Comparison of ENCODE assay signal across 17 cellular contexts in the genomic region with DNA sequence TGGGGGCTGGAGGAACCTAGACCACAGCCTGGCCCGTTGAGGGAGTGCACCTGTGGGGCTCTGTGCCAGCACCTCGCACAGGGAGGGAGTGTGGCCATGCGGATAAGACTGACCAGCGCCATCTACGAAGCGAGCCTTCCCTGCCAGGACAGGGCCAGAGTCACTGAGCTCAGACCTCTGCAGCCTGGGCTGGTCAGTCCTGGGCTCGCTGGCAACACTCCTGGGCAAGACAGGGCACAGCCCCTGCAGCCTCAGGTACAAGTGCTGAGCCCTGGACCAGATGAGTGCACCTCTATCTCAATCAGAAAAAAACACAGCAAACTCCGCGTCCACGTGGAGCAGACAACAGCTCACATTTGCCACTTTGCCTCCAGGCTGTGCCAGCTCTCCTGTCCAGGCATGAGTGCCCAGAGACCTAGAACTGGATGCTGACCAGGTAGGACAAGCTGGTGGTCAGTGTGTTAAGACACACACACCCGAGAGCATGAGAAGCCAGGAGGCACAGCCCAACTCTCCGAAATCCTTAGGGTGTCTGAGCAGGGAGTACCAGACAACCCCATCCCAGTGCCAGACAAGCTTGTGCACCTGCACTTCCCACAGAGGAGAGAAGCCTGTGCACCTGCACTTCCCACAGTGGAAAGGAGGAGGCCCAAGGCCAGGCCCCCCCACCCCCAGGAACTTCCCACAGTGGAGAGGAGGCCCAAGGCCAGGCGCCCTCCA. TPM values are rescaled to one million over a fixed set of nuclear protein-coding genes. Genes with fewer than 3 reads are reported as not detected.
DNase-seq lines count a peak whose midpoint lies in the region; ATAC-seq, FAIRE-seq and TF ChIP-seq lines count a peak whose summit lies in the region.
"Had no signal": no experiment of that assay in that cellular context is flagged by ENCODE, and none has a peak within 500 bp of the region (broad histone marks: within the 10 kb centered on the region; RNA-seq: fewer than 3 reads in every experiment).

No MANE protein-coding gene starts in this region.

- in situ Hi-C loops in K562 (cut with MboI) (no loop called here), G401 (cut with HindIII; ENCODE audit: low sequenced_read_pairs) (no loop called here)

- no peaks in the 10 kb centered on the region for H3K9me1 ChIP-seq in K562 (ENCODE audit: control insufficient read depth, insufficient read depth, low read length)

- no peak overlapping the region for H3K4me3 Mint-ChIP-seq in MCF 10A (ENCODE audit: unreplicated experiment)
- H3K4me3 Mint-ChIP-seq: nephron progenitor cell had no signal

- no peak for FAIRE-seq in K562 (lab: Jason Lieb, UNC)
- FAIRE-seq: endothelial cell of umbilical vein, frontal cortex had no signal

- H3K27me3 ChIP-seq in breast epithelium (no peaks in the 10 kb centered on the region), HCT116 (ENCODE audit: insufficient read depth, low read length) (no peaks in the 10 kb centered on the region), K562 (ENCODE audit: control insufficient read depth in 2 of 2, insufficient read depth in 2 of 2, low read length in 2 of 2) (no peaks in the 10 kb centered on the region), suprapubic skin (no peaks in the 10 kb centered on the region)

- H3K27me3 Mint-ChIP-seq in MCF 10A (ENCODE audit: insufficient read depth, unreplicated experiment) = no peaks in the 10 kb centered on the region

- peaks cover 33% of the 10 kb centered on the region for H3K79me2 ChIP-seq in HCT116 (ENCODE audit: insufficient read depth, low read length)
- peaks cover 30% of the 10 kb centered on the region for H3K79me2 ChIP-seq in K562 (ENCODE audit: control insufficient read depth, insufficient read depth, low read length)

- no peak for TF ChIP-seq CTCF in MCF 10A (IDR thresholded peaks at IDR 0.05; ENCODE audit: unreplicated experiment)
- TF ChIP-seq CTCF in breast epithelium (IDR thresholded peaks at IDR 0.05) = no peak
- TF ChIP-seq CTCF in HCT116 (IDR thresholded peaks at IDR 0.05 in 2 of 3, conservative IDR thresholded peaks at IDR 0.05 in 1 of 3; ENCODE audit: borderline replicate concordance in 1 of 3, insufficient read depth in 1 of 3, low read depth in 2 of 3, low read length in 2 of 3) = no peak
- TF ChIP-seq CTCF in K562 (IDR thresholded peaks at IDR 0.05 in 2 of 3, conservative IDR thresholded peaks at IDR 0.05 in 1 of 3; ENCODE audit: insufficient read depth in 2 of 3, low read depth in 1 of 3, low read length in 3 of 3) = no peak
- TF ChIP-seq CTCF in suprapubic skin (IDR thresholded peaks at IDR 0.05) = no peak

- H3K9ac ChIP-seq in HCT116 (ENCODE audit: low read length) (no peak overlapping the region), K562 (ENCODE audit: insufficient read depth in 1 of 2, low read depth in 2 of 2, low read length in 2 of 2) (peak overlapping the region in 1 of 2 experiments; percentile 36; a peak in 1 of 4 replicates)

- no peaks in the 10 kb centered on the region for H4K20me1 ChIP-seq in HCT116 (ENCODE audit: insufficient read depth)
- peaks cover 16% of the 10 kb centered on the region for H4K20me1 ChIP-seq in K562 (replicated peaks; ENCODE audit: control insufficient read depth, insufficient read depth, low read length)

- CTCF ChIA-PET in MCF 10A (lab: Yijun Ruan, JAX) (interaction anchor here (0.6 to 1.1 kb wide), 3 partner anchors 19 to 519 kb away, joined by 3 read pairs; no protein-coding TSS in a partner anchor), HCT116 (lab: Charles Lee) (no interaction called here), K562 (lab: Yijun Ruan, JAX; ENCODE audit: low intra/inter-chr PET ratio) (no interaction called here)

- BruUV-seq in MCF 10A (replicated peaks; lab: Mats Ljungman, UMichigan) (no TSS peak), HCT116 (replicated peaks; lab: Mats Ljungman, UMichigan) (no TSS peak), K562 (replicated peaks; lab: Mats Ljungman, UMichigan) (no TSS peak)

- no peak for TF ChIP-seq RAD21 in HCT116 (IDR thresholded peaks at IDR 0.05; ENCODE audit: low read depth)
- no peak for TF ChIP-seq RAD21 in K562 (CRISPR knock-in tag; conservative IDR thresholded peaks at IDR 0.05 in 1 of 2, IDR thresholded peaks at IDR 0.05 in 1 of 2)

- RAD21 ChIA-PET in HCT116 (lab: Charles Lee; ENCODE audit: low non-redundant PET in 1 of 2, low total read pairs in 2 of 2, uncharacterized antibody in 2 of 2, unreplicated experiment in 2 of 2) = interaction anchor here in 1 of 2 experiments (0.6 kb wide), 1 partner anchor 164 kb away, joined by 9 read pairs; no protein-coding TSS in a partner anchor

- peaks cover 13 to 14% of the 10 kb centered on the region in 2 donors for H3K4me1 ChIP-seq in breast epithelium
- peaks cover 27 to 61% of the 10 kb centered on the region in 2 experiments for H3K4me1 ChIP-seq in HCT116 (ENCODE audit: control insufficient read depth in 1 of 2, insufficient read depth in 2 of 2, low read length in 2 of 2)
- H3K4me1 ChIP-seq in K562 (replicated peaks in 1 of 2; ENCODE audit: control insufficient read depth in 2 of 2, insufficient read depth in 2 of 2, low read length in 2 of 2) = peaks cover 15 to 81% of the 10 kb centered on the region in 2 experiments
- peaks cover 34% of the 10 kb centered on the region for H3K4me1 ChIP-seq in suprapubic skin

- no peak overlapping the region for H3K4me3 ChIP-seq in breast epithelium
- no peak overlapping the region for H3K4me3 ChIP-seq in HCT116 (replicated peaks in 1 of 2; ENCODE audit: low read depth in 1 of 2, low read length in 2 of 2)
- no peak overlapping the region for H3K4me3 ChIP-seq in K562
- H3K4me3 ChIP-seq in suprapubic skin = no peak overlapping the region

- POLR2A ChIA-PET in MCF 10A (lab: Yijun Ruan, JAX) (interaction anchor here (0.5 to 2.0 kb wide), 6 partner anchors 19 to 162 kb away, joined by 3 to 13 read pairs (median 4); partner anchors contain the start of genes RTEL1 and TPD52L2), HCT116 (lab: Charles Lee) (interaction anchor here (0.8 kb wide), 1 partner anchor 76 kb away, joined by 3 read pairs; the partner anchor contains the start of gene GMEB2), K562 (lab: Yijun Ruan, JAX) (interaction anchor here (0.7 to 0.8 kb wide), 2 partner anchors 78 to 167 kb away, joined by 3 read pairs; no protein-coding TSS in a partner anchor)

- DNase-seq in MCF 10A (ENCODE audit: unreplicated experiment) (no peak), breast epithelium (ENCODE audit: low spot score in 2 of 2) (no peak), HCT116 (ENCODE audit: low read depth, low spot score) (no peak), K562 (ENCODE audit: extremely low read depth in 1 of 4, low spot score in 3 of 4) (peak in 2 of 4 experiments; percentile 3 to 8), suprapubic skin (ENCODE audit: low spot score in 2 of 2) (peak; percentile 59 to 71), SKM-1 (lab: John Stamatoyannopoulos, UW; ENCODE audit: unreplicated experiment) (no peak), G401 (ENCODE audit: low spot score) (no peak)
- DNase-seq: DMS 273 treated with DMSO at 0.1 percent for 48 hours; mesenchymal stem cell; NCI-H1694; NCI-H345; nephron progenitor cell; stimulated activated CD4-positive, alpha-beta T cell treated with anti-CD3 and anti-CD28 coated beads, Interleukin-15, amount 100 ng/mL, for 24 hours had no signal

- no peak for TF ChIP-seq EP300 in K562 (IDR thresholded peaks at IDR 0.05; ENCODE audit: low read length)
- TF ChIP-seq EP300 in suprapubic skin (IDR thresholded peaks at IDR 0.05) = no peak

- intact Hi-C loops in MCF 10A (cut with micrococcal nuclease) (no loop called here), breast epithelium (cut with DNase I; ENCODE audit: low total_unique reads) (no loop called here), HCT116 (cut with micrococcal nuclease) (loop anchor here (10.0 kb wide), 1 partner anchor 352 kb away; no protein-coding TSS in a partner anchor), K562 (cut with micrococcal nuclease) (loop anchor here (10.0 kb wide), 2 partner anchors 82 to 168 kb away; partner anchors contain the start of gene PTK6)

- H2AFZ ChIP-seq in HCT116 (ENCODE audit: low read depth, low read length, poor library complexity, severe bottlenecking) (no peak overlapping the region), K562 (ENCODE audit: low read depth, low read length) (no peak overlapping the region)

- H3K4me2 ChIP-seq in HCT116 (ENCODE audit: low read length) (no peak overlapping the region), K562 (ENCODE audit: insufficient read depth, low read length) (no peak overlapping the region)

- H3K27ac ChIP-seq in breast epithelium = no peak overlapping the region
- peak overlapping the region; percentile 8; the same call in 1 of the 2 replicates for H3K27ac ChIP-seq in HCT116 (ENCODE audit: low read depth, low read length)
- no peak overlapping the region for H3K27ac ChIP-seq in K562 (ENCODE audit: extremely low read depth, low read depth, low read length)
- H3K27ac ChIP-seq in suprapubic skin = no peak overlapping the region

- H3K36me3 ChIP-seq in breast epithelium (peaks cover 7% of the 10 kb centered on the region), HCT116 (ENCODE audit: control insufficient read depth in 1 of 2, insufficient read depth in 2 of 2, low read length in 2 of 2) (peaks cover 7 to 25% of the 10 kb centered on the region in 2 experiments; a peak in 3 of 4 replicates), K562 (ENCODE audit: control insufficient read depth, insufficient read depth, low read length) (peaks cover 39% of the 10 kb centered on the region), suprapubic skin (peaks cover 34% of the 10 kb centered on the region)

- WGBS in K562 (ENCODE audit: insufficient coverage, low coverage, missing lambda C conversion rate) = 78% methylated on average over 12 of the region's 13 CpGs
- 81% methylated on average over 3 of the region's 13 CpGs for WGBS in suprapubic skin

- H3K9me3 Mint-ChIP-seq in MCF 10A (ENCODE audit: unreplicated experiment) = no peaks in the 10 kb centered on the region
- H3K9me3 Mint-ChIP-seq: nephron progenitor cell had no signal

- peaks cover 12% of the 10 kb centered on the region for H3K4me1 Mint-ChIP-seq in MCF 10A (ENCODE audit: insufficient read depth, unreplicated experiment)

- H3K9me2 ChIP-seq in HCT116 (ENCODE audit: insufficient read depth) = no peaks in the 10 kb centered on the region

- peaks cover 43% of the 10 kb centered on the region for H3K36me3 Mint-ChIP-seq in MCF 10A (ENCODE audit: insufficient read depth, unreplicated experiment)

- TF ChIP-seq POLR2A in breast epithelium (IDR thresholded peaks at IDR 0.05) = no peak
- no peak for TF ChIP-seq POLR2A in HCT116 (IDR thresholded peaks at IDR 0.05; ENCODE audit: borderline replicate concordance, extremely low read depth, insufficient read depth, insufficient read length)
- TF ChIP-seq POLR2A in K562 (conservative IDR thresholded peaks at IDR 0.05) = peak; percentile 50; the same call in 1 of the 2 replicates
- no peak for TF ChIP-seq POLR2A in suprapubic skin (IDR thresholded peaks at IDR 0.05)

- ATAC-seq in HCT116 (no peak), K562 (no peak), HG02759 (IDR thresholded peaks at IDR 0.05; ENCODE audit: unreplicated experiment) (no peak)

- H3K9me3 ChIP-seq in breast epithelium (no peaks in the 10 kb centered on the region), HCT116 (ENCODE audit: control insufficient read depth in 1 of 2, insufficient read depth in 1 of 2, low read depth in 1 of 2, low read length in 2 of 2) (no peaks in the 10 kb centered on the region), K562 (replicated peaks; ENCODE audit: control insufficient read depth, insufficient read depth, low read depth, low read length) (no peaks in the 10 kb centered on the region), suprapubic skin (no peaks in the 10 kb centered on the region)

- peak overlapping the region; percentile 23 for H3K27ac Mint-ChIP-seq in MCF 10A (ENCODE audit: low read depth, unreplicated experiment)
- H3K27ac Mint-ChIP-seq: nephron progenitor cell had no signal

RNA-seq across cellular contexts. Expression of gene ARFRP1, which starts 4.9 kb away (rescaled TPM):
- total RNA-seq in MCF 10A (2022) = 60.1 and 65.4 TPM in 2 replicates
- total RNA-seq in breast epithelium = 10 to 100 TPM; 30.7 to 41.0 (median 32.3) TPM
- 53.7 TPM for total RNA-seq in HCT116 (2021; ENCODE audit: unreplicated experiment)
- 36.3 and 39.8 TPM in 2 replicates for polyA plus RNA-seq in HCT116 (2012)
- 98.6 and 222 TPM in 2 replicates for total RNA-seq in K562 (2011; cell fraction: chromatin; rRNA removed; ENCODE audit: low replicate concordance)
- total RNA-seq in K562 (2011; cell fraction: nucleolus; rRNA removed) = 116 and 124 TPM in 2 replicates
- 75.6 and 81.5 TPM in 2 replicates for total RNA-seq in K562 (2011; cell fraction: nucleoplasm; rRNA removed)
- total RNA-seq in K562 (2014; rRNA removed) = 64.3 and 74.1 TPM in 2 replicates
- 16.1 and 19.1 TPM in 2 replicates for total RNA-seq in K562 (2014; rRNA removed; fragmentation: Illumina TruSeq; extraction: Trizol)
- total RNA-seq in K562 (2015; rRNA removed; fragmentation: Illumina TruSeq; extraction: Trizol) = 37.3 and 37.7 TPM in 2 replicates
- total RNA-seq in K562 (2021) = 64.0 and 78.9 TPM in 2 replicates
- polyA plus RNA-seq in K562 (2011; rRNA removed) = 37.5 and 39.5 TPM in 2 replicates
- 52.0 and 57.8 TPM in 2 replicates for polyA plus RNA-seq in K562 (2011; cell fraction: cytosol; rRNA removed)
- 132 and 147 TPM in 2 replicates for polyA plus RNA-seq in K562 (2011; cell fraction: nucleus; rRNA removed)
- 44.1 and 48.2 TPM in 2 replicates for polyA plus RNA-seq in K562 (2012)
- 20.0 and 36.3 TPM in 2 replicates for polyA plus RNA-seq in K562 (2014; fragmentation: Illumina TruSeq; extraction: Trizol)
- polyA plus RNA-seq in K562 (2014; fragmentation: Nextera tagmentation; extraction: Ambion mirVana) = 1 to 10 TPM; 2.2 to 6.0 TPM
- polyA plus RNA-seq in K562 (2014; rRNA removed) = 66.9 and 70.5 TPM in 2 replicates
- 18.4 and 33.9 TPM in 2 replicates for polyA minus RNA-seq in K562 (2011; rRNA and poly(A)+ RNA removed)
- 14.4 and 22.2 TPM in 2 replicates for polyA minus RNA-seq in K562 (2011; cell fraction: cytosol; rRNA and poly(A)+ RNA removed)
- 46.2 and 62.4 TPM in 2 replicates for polyA minus RNA-seq in K562 (2011; cell fraction: nucleus; rRNA and poly(A)+ RNA removed)
- 10 to 100 TPM; 22.1 to 31.9 (median 27.6) TPM for total RNA-seq in suprapubic skin
- total RNA-seq in G401 (2014; rRNA removed; shearing (Covaris generic)) = 33.0 and 36.7 TPM in 2 replicates

RNA-seq across cellular contexts. Expression of gene ZGPAT, which starts 4.9 kb away (rescaled TPM):
- total RNA-seq in MCF 10A (2022) (19.5 and 22.2 TPM in 2 replicates), breast epithelium (10 to 100 TPM; 17.6 to 26.9 (median 24.9) TPM), HCT116 (2021; ENCODE audit: unreplicated experiment) (30.6 TPM), K562 (2014; rRNA removed) (19.4 and 26.6 TPM in 2 replicates), K562 (2014; rRNA removed; fragmentation: Illumina TruSeq; extraction: Trizol) (2.2 and 2.4 TPM in 2 replicates), K562 (2015; rRNA removed; fragmentation: Illumina TruSeq; extraction: Trizol) (7.9 and 8.4 TPM in 2 replicates), K562 (2021) (22.5 and 25.4 TPM in 2 replicates), suprapubic skin (10 to 100 TPM; 21.7 to 25.8 (median 23.3) TPM)
- polyA plus RNA-seq in HCT116 (2012) = 18.5 and 21.0 TPM in 2 replicates
- total RNA-seq in K562 (2011; cell fraction: chromatin; rRNA removed; ENCODE audit: low replicate concordance) = 20.3 and 73.7 TPM in 2 replicates
- 43.4 and 48.4 TPM in 2 replicates for total RNA-seq in K562 (2011; cell fraction: nucleolus; rRNA removed)
- 35.6 and 47.3 TPM in 2 replicates for total RNA-seq in K562 (2011; cell fraction: nucleoplasm; rRNA removed)
- polyA plus RNA-seq in K562 (2011; rRNA removed) (7.4 and 10.7 TPM in 2 replicates), K562 (2014; fragmentation: Illumina TruSeq; extraction: Trizol) (5.6 and 10.9 TPM in 2 replicates), K562 (2014; fragmentation: Nextera tagmentation; extraction: Ambion mirVana) (under 1 TPM; 0.14 to 0.21 TPM), K562 (2014; rRNA removed) (24.1 and 27.7 TPM in 2 replicates)
- 6.2 and 15.4 TPM in 2 replicates for polyA plus RNA-seq in K562 (2011; cell fraction: cytosol; rRNA removed)
- polyA plus RNA-seq in K562 (2011; cell fraction: nucleus; rRNA removed) = 40.8 and 67.3 TPM in 2 replicates
- polyA plus RNA-seq in K562 (2012) = 14.8 and 18.0 TPM in 2 replicates
- 2.7 and 4.6 TPM in 2 replicates for polyA minus RNA-seq in K562 (2011; rRNA and poly(A)+ RNA removed)
- polyA minus RNA-seq in K562 (2011; cell fraction: cytosol; rRNA and poly(A)+ RNA removed) = 11.6 and 12.8 TPM in 2 replicates
- 9.8 and 11.2 TPM in 2 replicates for polyA minus RNA-seq in K562 (2011; cell fraction: nucleus; rRNA and poly(A)+ RNA removed)
- 49.4 and 52.7 TPM in 2 replicates for total RNA-seq in G401 (2014; rRNA removed; shearing (Covaris generic))

RNA-seq across cellular contexts. Expression of gene TNFRSF6B, which starts 6.5 kb away (rescaled TPM):
- total RNA-seq in MCF 10A (2022) (12.3 and 24.4 TPM in 2 replicates), breast epithelium (10 to 100 TPM in 1 of 3 donors, 1 to 10 TPM in 2; 2.8 to 40.0 (median 7.4) TPM), HCT116 (2021; ENCODE audit: unreplicated experiment) (147 TPM), K562 (2014; rRNA removed) (0.32 and 3.8 TPM in 2 replicates), K562 (2014; rRNA removed; fragmentation: Illumina TruSeq; extraction: Trizol) (not detected in 2 replicates), K562 (2015; rRNA removed; fragmentation: Illumina TruSeq; extraction: Trizol) (0.19 TPM in 1 of 2 replicates, not detected in the other), K562 (2021) (not detected in 2 replicates), suprapubic skin (10 to 100 TPM in 2 of 4 donors, 1 to 10 TPM in 2; 2.1 to 16.1 (median 11.1) TPM)
- polyA plus RNA-seq in HCT116 (2012) = 342 and 380 TPM in 2 replicates
- total RNA-seq in K562 (2011; cell fraction: chromatin; rRNA removed; ENCODE audit: low replicate concordance) = not detected in 2 replicates
- total RNA-seq in K562 (2011; cell fraction: nucleolus; rRNA removed) = 4.9 and 6.3 TPM in 2 replicates
- not detected in 2 replicates for total RNA-seq in K562 (2011; cell fraction: nucleoplasm; rRNA removed)
- polyA plus RNA-seq in K562 (2011; rRNA removed) (0.10 and 0.37 TPM in 2 replicates), K562 (2014; fragmentation: Illumina TruSeq; extraction: Trizol) (not detected in 2 replicates), K562 (2014; fragmentation: Nextera tagmentation; extraction: Ambion mirVana) (not detected), K562 (2014; rRNA removed) (3.2 and 3.5 TPM in 2 replicates)
- polyA plus RNA-seq in K562 (2011; cell fraction: cytosol; rRNA removed) = 1.1 and 5.8 TPM in 2 replicates
- 1.4 and 13.8 TPM in 2 replicates for polyA plus RNA-seq in K562 (2011; cell fraction: nucleus; rRNA removed)
- polyA plus RNA-seq in K562 (2012) = 0.87 and 1.3 TPM in 2 replicates
- polyA minus RNA-seq in K562 (2011; rRNA and poly(A)+ RNA removed) = not detected in 2 replicates
- polyA minus RNA-seq in K562 (2011; cell fraction: cytosol; rRNA and poly(A)+ RNA removed) = not detected in 2 replicates
- polyA minus RNA-seq in K562 (2011; cell fraction: nucleus; rRNA and poly(A)+ RNA removed) = 1.2 TPM in 1 of 2 replicates, not detected in the other
- not detected in 2 replicates for total RNA-seq in G401 (2014; rRNA removed; shearing (Covaris generic))
- total RNA-seq: activated CD8-positive, alpha-beta memory T cell treated with anti-CD3 and anti-CD28 coated beads for 36 hours; frontal cortex had no signal

RNA-seq across cellular contexts. Expression of gene LIME1, which starts 33.6 kb away (rescaled TPM):
- total RNA-seq in MCF 10A (2022) (10.1 and 16.0 TPM in 2 replicates), breast epithelium (10 to 100 TPM in 2 of 3 donors, 1 to 10 TPM in 1; 7.0 to 16.7 (median 12.0) TPM), HCT116 (2021; ENCODE audit: unreplicated experiment) (27.4 TPM), K562 (2014; rRNA removed) (9.5 and 12.7 TPM in 2 replicates), K562 (2014; rRNA removed; fragmentation: Illumina TruSeq; extraction: Trizol) (0.11 and 0.32 TPM in 2 replicates), K562 (2015; rRNA removed; fragmentation: Illumina TruSeq; extraction: Trizol) (2.7 and 2.8 TPM in 2 replicates), K562 (2021) (9.3 and 10.2 TPM in 2 replicates), suprapubic skin (10 to 100 TPM; 12.2 to 36.5 (median 16.9) TPM)
- polyA plus RNA-seq in HCT116 (2012) = 20.3 and 24.1 TPM in 2 replicates
- total RNA-seq in K562 (2011; cell fraction: chromatin; rRNA removed; ENCODE audit: low replicate concordance) = 6.7 and 27.9 TPM in 2 replicates
- 29.6 and 36.2 TPM in 2 replicates for total RNA-seq in K562 (2011; cell fraction: nucleolus; rRNA removed)
- total RNA-seq in K562 (2011; cell fraction: nucleoplasm; rRNA removed) = 12.0 and 12.1 TPM in 2 replicates
- polyA plus RNA-seq in K562 (2011; rRNA removed) (1.5 and 3.9 TPM in 2 replicates), K562 (2014; fragmentation: Illumina TruSeq; extraction: Trizol) (0.83 and 2.3 TPM in 2 replicates), K562 (2014; fragmentation: Nextera tagmentation; extraction: Ambion mirVana) (not detected), K562 (2014; rRNA removed) (17.1 and 20.2 TPM in 2 replicates)
- 4.5 and 15.8 TPM in 2 replicates for polyA plus RNA-seq in K562 (2011; cell fraction: cytosol; rRNA removed)
- polyA plus RNA-seq in K562 (2011; cell fraction: nucleus; rRNA removed) = 37.1 and 90.0 TPM in 2 replicates
- 5.5 and 10.7 TPM in 2 replicates for polyA plus RNA-seq in K562 (2012)
- 0.06 and 0.25 TPM in 2 replicates for polyA minus RNA-seq in K562 (2011; rRNA and poly(A)+ RNA removed)
- polyA minus RNA-seq in K562 (2011; cell fraction: cytosol; rRNA and poly(A)+ RNA removed) = 1.2 and 1.5 TPM in 2 replicates
- 4.7 and 7.7 TPM in 2 replicates for polyA minus RNA-seq in K562 (2011; cell fraction: nucleus; rRNA and poly(A)+ RNA removed)
- 12.6 and 15.1 TPM in 2 replicates for total RNA-seq in G401 (2014; rRNA removed; shearing (Covaris generic))

RNA-seq across cellular contexts. Expression of gene SLC2A4RG, which starts 36.7 kb away (rescaled TPM):
- total RNA-seq in MCF 10A (2022) (85.0 and 105 TPM in 2 replicates), breast epithelium (10 to 100 TPM; 22.9 to 58.9 (median 36.9) TPM), HCT116 (2021; ENCODE audit: unreplicated experiment) (121 TPM), K562 (2014; rRNA removed) (62.7 and 92.2 TPM in 2 replicates), K562 (2014; rRNA removed; fragmentation: Illumina TruSeq; extraction: Trizol) (8.2 and 8.3 TPM in 2 replicates), K562 (2015; rRNA removed; fragmentation: Illumina TruSeq; extraction: Trizol) (26.5 and 28.3 TPM in 2 replicates), K562 (2021) (97.3 and 104 TPM in 2 replicates), suprapubic skin (100 to 1,000 TPM in 3 of 4 donors, 10 to 100 TPM in 1; 96.9 to 118 (median 107) TPM)
- polyA plus RNA-seq in HCT116 (2012) = 69.7 and 77.1 TPM in 2 replicates
- 22.0 and 60.9 TPM in 2 replicates for total RNA-seq in K562 (2011; cell fraction: chromatin; rRNA removed; ENCODE audit: low replicate concordance)
- 104 and 105 TPM in 2 replicates for total RNA-seq in K562 (2011; cell fraction: nucleolus; rRNA removed)
- total RNA-seq in K562 (2011; cell fraction: nucleoplasm; rRNA removed) = 35.7 and 41.6 TPM in 2 replicates
- polyA plus RNA-seq in K562 (2011; rRNA removed) (29.5 and 48.0 TPM in 2 replicates), K562 (2014; fragmentation: Illumina TruSeq; extraction: Trizol) (10.3 and 24.9 TPM in 2 replicates), K562 (2014; fragmentation: Nextera tagmentation; extraction: Ambion mirVana) (1 to 10 TPM in 1 of 2 experiments, under 1 TPM in 1; 0.34 to 1.1 TPM), K562 (2014; rRNA removed) (62.6 and 84.4 TPM in 2 replicates)
- polyA plus RNA-seq in K562 (2011; cell fraction: cytosol; rRNA removed) = 27.4 and 73.4 TPM in 2 replicates
- polyA plus RNA-seq in K562 (2011; cell fraction: nucleus; rRNA removed) = 238 and 316 TPM in 2 replicates
- 65.5 and 70.1 TPM in 2 replicates for polyA plus RNA-seq in K562 (2012)
- polyA minus RNA-seq in K562 (2011; rRNA and poly(A)+ RNA removed) = 1.6 and 4.4 TPM in 2 replicates
- polyA minus RNA-seq in K562 (2011; cell fraction: cytosol; rRNA and poly(A)+ RNA removed) = 14.8 and 20.6 TPM in 2 replicates
- 47.3 and 53.0 TPM in 2 replicates for polyA minus RNA-seq in K562 (2011; cell fraction: nucleus; rRNA and poly(A)+ RNA removed)
- 71.8 and 118 TPM in 2 replicates for total RNA-seq in G401 (2014; rRNA removed; shearing (Covaris generic))

Comparison
In these comparisons a context has a peak if more than half of its experiments do, and no peak if none do; other contexts are left out.
1. DNase-seq: peak in suprapubic skin (2 of 2); none in MCF 10A (single experiment), breast epithelium (0 of 2), HCT116 (single experiment), SKM-1 (single experiment) and G401 (single experiment).
2. intact Hi-C loops: an anchor here in HCT116 (10.0 kb wide) and K562 (10.0 kb wide); none called in MCF 10A and breast epithelium.